In the genomic region with DNA sequence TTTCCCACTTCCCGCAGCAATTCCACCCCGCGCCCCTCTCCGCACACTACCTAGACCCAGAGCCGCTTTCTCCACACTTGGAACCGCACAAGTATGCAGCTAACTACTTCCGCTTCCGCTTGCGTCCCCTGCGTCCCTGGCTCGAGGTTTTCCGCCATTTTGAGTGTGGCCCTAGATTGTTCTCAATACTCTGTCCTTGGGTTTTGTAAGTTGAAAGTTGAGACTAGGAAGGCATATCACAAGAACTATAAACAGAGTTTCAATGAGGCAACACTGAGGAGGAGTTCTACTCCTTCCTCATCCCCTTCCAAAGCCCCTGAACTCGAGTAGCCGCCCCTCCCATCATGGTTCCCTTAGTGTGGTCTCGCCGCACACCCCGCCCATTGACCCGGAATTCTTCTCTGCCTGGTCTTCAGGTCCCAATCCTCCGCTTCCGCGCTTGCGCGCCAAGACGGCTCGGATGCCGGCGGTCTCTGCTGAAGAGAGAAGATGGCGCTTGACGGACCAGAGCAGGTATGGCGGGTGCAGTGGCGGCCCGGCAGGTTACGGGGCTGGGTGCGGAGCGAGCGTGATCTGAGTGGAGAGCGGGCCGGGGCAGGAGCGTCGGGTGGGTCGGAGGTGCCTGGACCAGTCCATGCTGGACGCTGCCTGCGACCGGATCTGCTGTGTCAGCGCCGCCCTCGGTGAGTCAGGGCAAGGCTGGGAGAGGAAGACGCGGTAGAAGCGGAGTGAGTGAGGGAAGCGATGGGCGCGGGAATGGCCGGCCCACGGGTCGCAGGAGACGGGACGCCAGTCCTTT, we compare ENCODE assay signal across 1 cellular context.
TF ChIP-seq lines count a peak whose summit lies in the region.

Gene FTSJ3 (minus strand): TSS at position 662 of the 799 bp plus-strand sequence. CDS start 761 bp downstream, outside the sequence.
Gene PSMC5 (plus strand): TSS at position 430 of the 799 bp plus-strand sequence. CDS start 60 bp downstream, at position 490.

TF ChIP-seq in GM12878, 131 proteins besides CTCF, POLR2A, EP300 and RAD21 (continued from another document):
- TF ChIP-seq, protein P1, sequence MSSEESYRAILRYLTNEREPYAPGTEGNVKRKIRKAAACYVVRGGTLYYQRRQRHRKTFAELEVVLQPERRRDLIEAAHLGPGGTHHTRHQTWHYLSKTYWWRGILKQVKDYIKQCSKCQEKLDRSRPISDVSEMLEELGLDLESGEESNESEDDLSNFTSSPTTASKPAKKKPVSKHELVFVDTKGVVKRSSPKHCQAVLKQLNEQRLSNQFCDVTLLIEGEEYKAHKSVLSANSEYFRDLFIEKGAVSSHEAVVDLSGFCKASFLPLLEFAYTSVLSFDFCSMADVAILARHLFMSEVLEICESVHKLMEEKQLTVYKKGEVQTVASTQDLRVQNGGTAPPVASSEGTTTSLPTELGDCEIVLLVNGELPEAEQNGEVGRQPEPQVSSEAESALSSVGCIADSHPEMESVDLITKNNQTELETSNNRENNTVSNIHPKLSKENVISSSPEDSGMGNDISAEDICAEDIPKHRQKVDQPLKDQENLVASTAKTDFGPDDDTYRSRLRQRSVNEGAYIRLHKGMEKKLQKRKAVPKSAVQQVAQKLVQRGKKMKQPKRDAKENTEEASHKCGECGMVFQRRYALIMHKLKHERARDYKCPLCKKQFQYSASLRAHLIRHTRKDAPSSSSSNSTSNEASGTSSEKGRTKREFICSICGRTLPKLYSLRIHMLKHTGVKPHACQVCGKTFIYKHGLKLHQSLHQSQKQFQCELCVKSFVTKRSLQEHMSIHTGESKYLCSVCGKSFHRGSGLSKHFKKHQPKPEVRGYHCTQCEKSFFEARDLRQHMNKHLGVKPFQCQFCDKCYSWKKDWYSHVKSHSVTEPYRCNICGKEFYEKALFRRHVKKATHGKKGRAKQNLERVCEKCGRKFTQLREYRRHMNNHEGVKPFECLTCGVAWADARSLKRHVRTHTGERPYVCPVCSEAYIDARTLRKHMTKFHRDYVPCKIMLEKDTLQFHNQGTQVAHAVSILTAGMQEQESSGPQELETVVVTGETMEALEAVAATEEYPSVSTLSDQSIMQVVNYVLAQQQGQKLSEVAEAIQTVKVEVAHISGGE (CRISPR knock-in tag; IDR thresholded peaks at IDR 0.05), result no peak; the same call in 1 of the 2 replicates
- no peak for TF ChIP-seq CHD4 (IDR thresholded peaks at IDR 0.05)
- TF ChIP-seq ZBTB40 (IDR thresholded peaks at IDR 0.05; ENCODE audit: borderline replicate concordance), result peak; percentile 98
- TF ChIP-seq HSF1 (IDR thresholded peaks at IDR 0.05; ENCODE audit: low read depth, low read length), result no peak
- no peak for TF ChIP-seq FOXM1 (IDR thresholded peaks at IDR 0.05; ENCODE audit: low read depth, low read length)
- no peak for TF ChIP-seq FOS (IDR thresholded peaks at IDR 0.05; ENCODE audit: borderline replicate concordance, extremely low read depth, insufficient read length)
- no peak for TF ChIP-seq ZBED1 (IDR thresholded peaks at IDR 0.05; ENCODE audit: borderline replicate concordance)
- peak; percentile 83 for TF ChIP-seq SMAD5 (IDR thresholded peaks at IDR 0.05; ENCODE audit: low read depth)
- peak; percentile 89 for TF ChIP-seq TAF1 (IDR thresholded peaks at IDR 0.05; ENCODE audit: borderline replicate concordance, low read depth, low read length)
- TF ChIP-seq RELB (IDR thresholded peaks at IDR 0.05; ENCODE audit: low read depth), result peak; percentile 78
- TF ChIP-seq GABPA (IDR thresholded peaks at IDR 0.05; ENCODE audit: low read depth), result peak; percentile 99
- TF ChIP-seq JUNB (IDR thresholded peaks at IDR 0.05), result no peak
- TF ChIP-seq POLR2AphosphoS5 (IDR thresholded peaks at IDR 0.05; ENCODE audit: low read length), result peak; percentile 95
- TF ChIP-seq NRF1 (conservative IDR thresholded peaks at IDR 0.05; ENCODE audit: low read depth, low read length), result peak; percentile 48
- no peak for TF ChIP-seq NFXL1 (IDR thresholded peaks at IDR 0.05; ENCODE audit: borderline replicate concordance)
- TF ChIP-seq FOXK2 (IDR thresholded peaks at IDR 0.05), result no peak
- TF ChIP-seq, protein P2, sequence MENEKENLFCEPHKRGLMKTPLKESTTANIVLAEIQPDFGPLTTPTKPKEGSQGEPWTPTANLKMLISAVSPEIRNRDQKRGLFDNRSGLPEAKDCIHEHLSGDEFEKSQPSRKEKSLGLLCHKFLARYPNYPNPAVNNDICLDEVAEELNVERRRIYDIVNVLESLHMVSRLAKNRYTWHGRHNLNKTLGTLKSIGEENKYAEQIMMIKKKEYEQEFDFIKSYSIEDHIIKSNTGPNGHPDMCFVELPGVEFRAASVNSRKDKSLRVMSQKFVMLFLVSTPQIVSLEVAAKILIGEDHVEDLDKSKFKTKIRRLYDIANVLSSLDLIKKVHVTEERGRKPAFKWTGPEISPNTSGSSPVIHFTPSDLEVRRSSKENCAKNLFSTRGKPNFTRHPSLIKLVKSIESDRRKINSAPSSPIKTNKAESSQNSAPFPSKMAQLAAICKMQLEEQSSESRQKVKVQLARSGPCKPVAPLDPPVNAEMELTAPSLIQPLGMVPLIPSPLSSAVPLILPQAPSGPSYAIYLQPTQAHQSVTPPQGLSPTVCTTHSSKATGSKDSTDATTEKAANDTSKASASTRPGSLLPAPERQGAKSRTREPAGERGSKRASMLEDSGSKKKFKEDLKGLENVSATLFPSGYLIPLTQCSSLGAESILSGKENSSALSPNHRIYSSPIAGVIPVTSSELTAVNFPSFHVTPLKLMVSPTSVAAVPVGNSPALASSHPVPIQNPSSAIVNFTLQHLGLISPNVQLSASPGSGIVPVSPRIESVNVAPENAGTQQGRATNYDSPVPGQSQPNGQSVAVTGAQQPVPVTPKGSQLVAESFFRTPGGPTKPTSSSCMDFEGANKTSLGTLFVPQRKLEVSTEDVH (IDR thresholded peaks at IDR 0.05; ENCODE audit: low read depth, partially characterized antibody), result peak; percentile 92
- peak; percentile 28; the same call in 1 of the 2 replicates for TF ChIP-seq SPI1 (IDR thresholded peaks at IDR 0.05; ENCODE audit: borderline replicate concordance, insufficient read depth, low read depth, low read length)
- peak; percentile 92 for TF ChIP-seq BACH1 (IDR thresholded peaks at IDR 0.05; ENCODE audit: borderline replicate concordance)
- peak; percentile 95 for TF ChIP-seq MTA2 (IDR thresholded peaks at IDR 0.05; ENCODE audit: low read depth)
- TF ChIP-seq NR2C1 (IDR thresholded peaks at IDR 0.05), result peak; percentile 99
- peak; percentile 19 for TF ChIP-seq CBFB (IDR thresholded peaks at IDR 0.05; ENCODE audit: low read depth)
- TF ChIP-seq RELA (IDR thresholded peaks at IDR 0.05; ENCODE audit: borderline replicate concordance, partially characterized antibody), result peak; percentile 86
- TF ChIP-seq MXI1 (IDR thresholded peaks at IDR 0.05; ENCODE audit: low read depth, low read length), result peak; percentile 54
- peak; percentile 91 for TF ChIP-seq IKZF1 (conservative IDR thresholded peaks at IDR 0.05)
- TF ChIP-seq ZNF622 (IDR thresholded peaks at IDR 0.05), result no peak
- TF ChIP-seq PAX8 (IDR thresholded peaks at IDR 0.05), result no peak
- peak; percentile 52; the same call in 1 of the 2 replicates for TF ChIP-seq ZNF207 (IDR thresholded peaks at IDR 0.05; ENCODE audit: borderline replicate concordance)
- TF ChIP-seq RB1 (IDR thresholded peaks at IDR 0.05; ENCODE audit: borderline replicate concordance), result peak; percentile 57; the same call in 1 of the 2 replicates
